8 cellular contexts compared by ENCODE assay signal in genomic region chr11:124069429-124070401, GRCh38. TPM values are rescaled to one million over a fixed set of nuclear protein-coding genes. Genes with fewer than 3 reads are reported as not detected.
A peak's percentile ranks its signal among the peaks of the same experiment; 100 is the strongest.
DNase-seq lines count a peak whose midpoint lies in the region; ATAC-seq and TF ChIP-seq lines count a peak whose summit lies in the region.

No MANE protein-coding gene starts in this region.

- 36% methylated on average over 28 of the region's 28 CpGs for WGBS in liver

- DNase-seq in GM10248 (ENCODE audit: extremely low spot score) (no peak), SK-N-DZ (ENCODE audit: low spot score) (peak; percentile 21), SKM-1 treated with dmso at 0.1 percent for 144 hours (lab: John Stamatoyannopoulos, UW; ENCODE audit: unreplicated experiment) (no peak)
- DNase-seq in central memory CD8-positive, alpha-beta T cell (ENCODE audit: low spot score in 2 of 2) = no peak

- CTCF ChIA-PET in GM10248 (lab: Yijun Ruan, JAX) = interaction anchor here (0.8 to 3.0 kb wide), 23 partner anchors 8 to 691 kb away, joined by 3 to 20 read pairs (median 4); no protein-coding TSS in a partner anchor

- peaks cover 0 to 7% (median 0%) of the 10 kb centered on the region in 4 donors for H3K4me1 ChIP-seq in liver (ENCODE audit: control insufficient read depth in 4 of 4, insufficient read depth in 4 of 4, low read length in 3 of 4)

- TF ChIP-seq EP300 in Ishikawa (IDR thresholded peaks at IDR 0.05; ENCODE audit: borderline replicate concordance) = no peak

- no peaks in the 10 kb centered on the region for H3K4me1 Mint-ChIP-seq in central memory CD8-positive, alpha-beta T cell
- H3K4me1 Mint-ChIP-seq in stimulated activated naive CD8-positive, alpha-beta T cell treated with anti-CD3 and anti-CD28 coated beads, Interleukin-15, Interleukin-2, amounts not matched to agents 100 ng/mL and 50 ng/mL, for 24 hours (ENCODE audit: low read depth) = peaks cover 28% of the 10 kb centered on the region

- H3K9ac ChIP-seq in liver (ENCODE audit: low read depth in 1 of 2, low read length in 2 of 2) = no peak overlapping the region

- no peaks in the 10 kb centered on the region for H3K9me3 ChIP-seq in liver (ENCODE audit: control insufficient read depth in 4 of 4, low read length in 3 of 4)

- peak; percentile 76 for ATAC-seq in GM21723 (IDR thresholded peaks at IDR 0.05; ENCODE audit: unreplicated experiment)
- ATAC-seq in central memory CD8-positive, alpha-beta T cell (replicated peaks; ENCODE audit: extremely low read depth, poor library complexity, severe bottlenecking) = peak; percentile 66

- TF ChIP-seq RAD21 in Ishikawa (IDR thresholded peaks at IDR 0.05; ENCODE audit: low read depth) (peak; percentile 54), liver (IDR thresholded peaks at IDR 0.05) (peak; percentile 48 to 61)

- no peaks in the 10 kb centered on the region for H3K9me3 Mint-ChIP-seq in central memory CD8-positive, alpha-beta T cell
- H3K9me3 Mint-ChIP-seq in stimulated activated naive CD8-positive, alpha-beta T cell treated with anti-CD3 and anti-CD28 coated beads, Interleukin-15, Interleukin-2, amounts not matched to agents 100 ng/mL and 50 ng/mL, for 24 hours = no peaks in the 10 kb centered on the region

- no peak overlapping the region for H3K27ac Mint-ChIP-seq in central memory CD8-positive, alpha-beta T cell (ENCODE audit: low read depth)
- H3K27ac Mint-ChIP-seq in stimulated activated naive CD8-positive, alpha-beta T cell treated with anti-CD3 and anti-CD28 coated beads, Interleukin-15, Interleukin-2, amounts not matched to agents 100 ng/mL and 50 ng/mL, for 24 hours = no peak overlapping the region

- peaks cover 57% of the 10 kb centered on the region for H3K27me3 Mint-ChIP-seq in central memory CD8-positive, alpha-beta T cell
- peaks cover 38% of the 10 kb centered on the region for H3K27me3 Mint-ChIP-seq in stimulated activated naive CD8-positive, alpha-beta T cell treated with anti-CD3 and anti-CD28 coated beads, Interleukin-15, Interleukin-2, amounts not matched to agents 100 ng/mL and 50 ng/mL, for 24 hours

- TF ChIP-seq CTCF in GM10248 (IDR thresholded peaks at IDR 0.05; ENCODE audit: control extremely low read depth, extremely low read depth, low read depth, missing control alignments) = peak; percentile 73
- peak; percentile 38 for TF ChIP-seq CTCF in liver (IDR thresholded peaks at IDR 0.05; ENCODE audit: low read depth, low read length, missing input control)

- H3K27me3 ChIP-seq in liver (ENCODE audit: control insufficient read depth in 4 of 4, insufficient read depth in 4 of 4, low read length in 3 of 4) = peaks cover 0 to 16% (median 3%) of the 10 kb centered on the region in 4 donors

- peaks cover 2% of the 10 kb centered on the region for H3K36me3 Mint-ChIP-seq in central memory CD8-positive, alpha-beta T cell (ENCODE audit: insufficient read depth)
- no peaks in the 10 kb centered on the region for H3K36me3 Mint-ChIP-seq in stimulated activated naive CD8-positive, alpha-beta T cell treated with anti-CD3 and anti-CD28 coated beads, Interleukin-15, Interleukin-2, amounts not matched to agents 100 ng/mL and 50 ng/mL, for 24 hours (ENCODE audit: low read depth)

- POLR2A ChIA-PET in GM10248 (lab: Yijun Ruan, JAX) = interaction anchor here (0.6 kb wide), 1 partner anchor 1439 kb away, joined by 7 read pairs; no protein-coding TSS in a partner anchor

- H3K27ac ChIP-seq in liver (ENCODE audit: low read depth in 1 of 2, low read length in 2 of 2) = no peak overlapping the region

- H3K36me3 ChIP-seq in liver (ENCODE audit: control insufficient read depth in 4 of 4, insufficient read depth in 3 of 4, low read depth in 1 of 4, low read length in 3 of 4) = no peaks in the 10 kb centered on the region

- H3K4me3 ChIP-seq in liver (ENCODE audit: low read depth in 1 of 3, low read length in 3 of 3) = no peak overlapping the region

- no peak overlapping the region for H3K4me3 Mint-ChIP-seq in central memory CD8-positive, alpha-beta T cell
- peak overlapping the region; percentile 44 for H3K4me3 Mint-ChIP-seq in stimulated activated naive CD8-positive, alpha-beta T cell treated with anti-CD3 and anti-CD28 coated beads, Interleukin-15, Interleukin-2, amounts not matched to agents 100 ng/mL and 50 ng/mL, for 24 hours

TF ChIP-seq in Ishikawa, 13 proteins besides CTCF, POLR2A, EP300 and RAD21 (continues in another document):
- no peak for TF ChIP-seq REST (IDR thresholded peaks at IDR 0.05; ENCODE audit: low read depth)
- no peak for TF ChIP-seq EGR1 (IDR thresholded peaks at IDR 0.05)
- no peak for TF ChIP-seq TEAD4 (IDR thresholded peaks at IDR 0.05)
- TF ChIP-seq NFIC (IDR thresholded peaks at IDR 0.05) = no peak
- TF ChIP-seq MAX (IDR thresholded peaks at IDR 0.05) = no peak

TF ChIP-seq in liver, 16 proteins besides CTCF, POLR2A, EP300 and RAD21:
- TF ChIP-seq YY1 (IDR thresholded peaks at IDR 0.05) (no peak), GABPA (IDR thresholded peaks at IDR 0.05 in 1 of 2, conservative IDR thresholded peaks at IDR 0.05 in 1 of 2) (no peak), RXRA (IDR thresholded peaks at IDR 0.05) (no peak), HNF4G (IDR thresholded peaks at IDR 0.05) (no peak), NR2F2 (IDR thresholded peaks at IDR 0.05) (no peak), SP1 (IDR thresholded peaks at IDR 0.05) (no peak), JUND (IDR thresholded peaks at IDR 0.05) (no peak), EGR1 (IDR thresholded peaks at IDR 0.05; ENCODE audit: low read depth in 2 of 2) (no peak), FOXA2 (IDR thresholded peaks at IDR 0.05) (no peak), ATF3 (IDR thresholded peaks at IDR 0.05) (no peak), FOXA1 (IDR thresholded peaks at IDR 0.05) (no peak), TAF1 (conservative IDR thresholded peaks at IDR 0.05) (no peak), MAX (IDR thresholded peaks at IDR 0.05) (no peak)

RNA-seq across cellular contexts. Expression of gene OR10G7, which starts 28.6 kb away (rescaled TPM):
- not detected in 2 replicates for polyA plus RNA-seq in SK-N-DZ (2014; cell fraction: cytosol; rRNA removed)
- polyA plus RNA-seq in SK-N-DZ (2014; cell fraction: nucleus; rRNA removed) = not detected in 2 replicates
- not detected for total RNA-seq in liver
- polyA plus RNA-seq in liver = not detected

RNA-seq across cellular contexts. Expression of gene OR10G8, which starts 43.1 kb away (rescaled TPM):
- polyA plus RNA-seq in SK-N-DZ (2014; cell fraction: cytosol; rRNA removed) = not detected in 2 replicates
- polyA plus RNA-seq in SK-N-DZ (2014; cell fraction: nucleus; rRNA removed) = not detected in 2 replicates
- not detected for total RNA-seq in liver
- polyA plus RNA-seq in liver = not detected

RNA-seq across cellular contexts. Expression of gene VWA5A, which starts 45.5 kb away (rescaled TPM):
- 0.36 and 1.0 TPM in 2 replicates for polyA plus RNA-seq in SK-N-DZ (2014; cell fraction: cytosol; rRNA removed)
- polyA plus RNA-seq in SK-N-DZ (2014; cell fraction: nucleus; rRNA removed) = 0.96 and 2.8 TPM in 2 replicates
- 1 to 10 TPM; 2.3 to 5.7 TPM for total RNA-seq in liver
- polyA plus RNA-seq in liver = 1 to 10 TPM; 3.4 to 4.0 TPM

RNA-seq across cellular contexts. Expression of gene OR10G9, which starts 46.9 kb away (rescaled TPM):
- not detected in 2 replicates for polyA plus RNA-seq in SK-N-DZ (2014; cell fraction: cytosol; rRNA removed)
- polyA plus RNA-seq in SK-N-DZ (2014; cell fraction: nucleus; rRNA removed) = not detected in 2 replicates
- total RNA-seq in liver = not detected
- not detected for polyA plus RNA-seq in liver

RNA-seq across cellular contexts. Expression of gene OR10G4, which starts 56.9 kb away (rescaled TPM):
- polyA plus RNA-seq in SK-N-DZ (2014; cell fraction: cytosol; rRNA removed) = not detected in 2 replicates
- polyA plus RNA-seq in SK-N-DZ (2014; cell fraction: nucleus; rRNA removed) = not detected in 2 replicates
- not detected for total RNA-seq in liver
- not detected for polyA plus RNA-seq in liver
